In the genomic region with DNA sequence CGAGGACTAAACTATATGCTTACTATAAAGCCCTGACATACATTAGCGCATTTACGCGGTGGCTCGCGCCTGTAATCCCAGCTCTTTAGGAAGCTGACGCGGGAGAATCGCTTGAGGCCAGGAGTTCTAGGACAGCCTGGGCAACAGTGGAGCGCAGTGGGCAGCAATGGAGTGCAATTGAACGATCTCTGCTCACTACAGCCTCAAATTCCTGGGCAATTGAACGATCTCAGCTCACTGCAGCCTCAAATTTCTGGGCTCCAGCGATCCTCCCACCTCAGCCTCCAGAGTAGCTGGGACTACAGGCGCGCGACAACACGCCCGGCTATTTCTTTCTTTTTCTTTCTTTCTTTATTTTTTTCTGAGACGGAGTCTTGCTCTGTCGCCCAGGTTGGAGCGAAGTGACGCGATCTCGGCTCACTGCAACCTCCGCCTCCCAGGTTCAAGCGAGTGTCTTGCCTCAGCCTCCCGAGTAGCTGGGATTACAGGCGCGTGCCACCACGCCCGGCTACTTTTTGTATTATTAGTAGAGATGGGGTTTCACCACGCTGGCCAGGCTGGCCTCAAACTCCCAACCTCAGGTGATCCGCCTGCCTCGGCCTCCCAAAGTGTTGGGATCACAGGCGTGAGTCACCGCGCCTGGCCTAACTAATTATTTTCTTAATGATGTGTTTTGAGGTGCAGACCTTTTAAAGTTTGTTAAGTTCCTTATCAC, we compare ENCODE assay signal across 8 cellular contexts. TPM values are rescaled to one million over a fixed set of nuclear protein-coding genes. Genes with fewer than 3 reads are reported as not detected.
DNase-seq lines count a peak whose midpoint lies in the region; ATAC-seq, FAIRE-seq and TF ChIP-seq lines count a peak whose summit lies in the region.

No MANE protein-coding gene starts in this region.

- H3K9ac ChIP-seq in PC-3 (ENCODE audit: low read length): peak overlapping the region; percentile 93

- peak; percentile 31 for ATAC-seq in PC-3
- no peak for ATAC-seq in GM21717 (IDR thresholded peaks at IDR 0.05; ENCODE audit: unreplicated experiment)

- no peaks in the 10 kb centered on the region for H3K9me2 ChIP-seq in PC-3 (replicated peaks; ENCODE audit: low read length)

- no peak for TF ChIP-seq POLR2A in esophagus squamous epithelium (IDR thresholded peaks at IDR 0.05)
- no peak for TF ChIP-seq POLR2A in H54 (IDR thresholded peaks at IDR 0.05; ENCODE audit: low read depth, low read length)

- H3K4me3 ChIP-seq in GM12864 (ENCODE audit: low read depth, low read length) (peak overlapping the region; percentile 70), PC-3 (ENCODE audit: low read length) (peak overlapping the region; percentile 80), esophagus squamous epithelium (peak overlapping the region; percentile 68 to 85 (median 80))

- DNase-seq in GM12864 (ENCODE audit: low read depth) (no peak), PC-3 (no peak), esophagus squamous epithelium (lab: John Stamatoyannopoulos, UW) (no peak), posterior vena cava (ENCODE audit: low spot score) (peak; percentile 61), amniotic stem cell (lab: John Stamatoyannopoulos, UW) (no peak), H54 (ENCODE audit: insufficient read length, low spot score) (no peak), islet precursor cell (no peak)

- 56 to 57% methylated on average over 35 to 37 of the region's 37 CpGs for WGBS in esophagus squamous epithelium, 2 donors

- peak overlapping the region; percentile 94 for H2AFZ ChIP-seq in PC-3 (ENCODE audit: low read length)

- H3K27me3 ChIP-seq in PC-3 (ENCODE audit: low read length) (no peaks in the 10 kb centered on the region), esophagus squamous epithelium (no peaks in the 10 kb centered on the region)

- POLR2A ChIA-PET in PC-3 (lab: Charles Lee; ENCODE audit: unreplicated experiment): interaction anchor here (0.6 kb wide), 2 partner anchors 25 to 63 kb away, joined by 3 to 5 read pairs; no protein-coding TSS in a partner anchor

- H3K79me2 ChIP-seq in PC-3 (ENCODE audit: low read length): peaks cover 25% of the 10 kb centered on the region

- H3K4me2 ChIP-seq in PC-3 (ENCODE audit: low read length): peak overlapping the region; percentile 87

- H4K20me1 ChIP-seq in PC-3 (ENCODE audit: low read length): no peaks in the 10 kb centered on the region

- TF ChIP-seq CTCF in GM12864 (IDR thresholded peaks at IDR 0.05; ENCODE audit: low read depth, low read length, missing control alignments) (no peak), PC-3 (conservative IDR thresholded peaks at IDR 0.05; ENCODE audit: low read depth, low read length) (no peak), esophagus squamous epithelium (IDR thresholded peaks at IDR 0.05) (no peak)

- H3K9me3 ChIP-seq in PC-3 (ENCODE audit: low read length) (no peaks in the 10 kb centered on the region), esophagus squamous epithelium (no peaks in the 10 kb centered on the region)

- CTCF ChIA-PET in PC-3 (lab: Charles Lee): no interaction called here

- H3K4me1 ChIP-seq in PC-3 (ENCODE audit: insufficient read depth, low read length) (0 out of 2 replicates have a peak, but pooled peaks cover 4% of the 10 kb centered on the region), esophagus squamous epithelium (peaks cover 10 to 55% (median 18%) of the 10 kb centered on the region in 3 donors)

- H3K36me3 ChIP-seq in PC-3 (ENCODE audit: low read depth, low read length) (no peaks in the 10 kb centered on the region), esophagus squamous epithelium (no peaks in the 10 kb centered on the region)

- FAIRE-seq in H54 (lab: Jason Lieb, UNC): no peak

- no TSS peak for BruUV-seq in PC-3 (replicated peaks; lab: Mats Ljungman, UMichigan)

- H3F3A ChIP-seq in PC-3 (ENCODE audit: low read length, unreplicated experiment): no peaks in the 10 kb centered on the region

- H3K27ac ChIP-seq in PC-3 (ENCODE audit: low read length) (no peak overlapping the region), esophagus squamous epithelium (peak overlapping the region in 3 of 4 donors; percentile 81 to 88 (median 86))

- intact Hi-C loops in PC-3 (cut with micrococcal nuclease): no loop called here
- intact Hi-C loops in esophagus squamous epithelium (cut with DNase I): no loop called here
- intact Hi-C loops in posterior vena cava (cut with DNase I): no loop called here

RNA-seq across cellular contexts. Expression of a gene that starts 0.5 kb away (rescaled TPM):
- total RNA-seq in PC-3 (2014; rRNA removed) (8.6 and 13.5 TPM in 2 replicates), esophagus squamous epithelium (10 to 100 TPM; 10.4 to 17.6 (median 15.3) TPM), posterior vena cava (10 to 100 TPM; 13.5 to 17.4 TPM)

RNA-seq across cellular contexts. Expression of a gene that starts 56.8 kb away (rescaled TPM):
- 26.5 and 29.0 TPM in 2 replicates for total RNA-seq in PC-3 (2014; rRNA removed)
- total RNA-seq in esophagus squamous epithelium: 10 to 100 TPM; 19.4 to 53.8 (median 23.9) TPM
- total RNA-seq in posterior vena cava: 10 to 100 TPM; 42.0 to 59.7 TPM
